21 cellular contexts compared by ENCODE assay signal in the genomic region with DNA sequence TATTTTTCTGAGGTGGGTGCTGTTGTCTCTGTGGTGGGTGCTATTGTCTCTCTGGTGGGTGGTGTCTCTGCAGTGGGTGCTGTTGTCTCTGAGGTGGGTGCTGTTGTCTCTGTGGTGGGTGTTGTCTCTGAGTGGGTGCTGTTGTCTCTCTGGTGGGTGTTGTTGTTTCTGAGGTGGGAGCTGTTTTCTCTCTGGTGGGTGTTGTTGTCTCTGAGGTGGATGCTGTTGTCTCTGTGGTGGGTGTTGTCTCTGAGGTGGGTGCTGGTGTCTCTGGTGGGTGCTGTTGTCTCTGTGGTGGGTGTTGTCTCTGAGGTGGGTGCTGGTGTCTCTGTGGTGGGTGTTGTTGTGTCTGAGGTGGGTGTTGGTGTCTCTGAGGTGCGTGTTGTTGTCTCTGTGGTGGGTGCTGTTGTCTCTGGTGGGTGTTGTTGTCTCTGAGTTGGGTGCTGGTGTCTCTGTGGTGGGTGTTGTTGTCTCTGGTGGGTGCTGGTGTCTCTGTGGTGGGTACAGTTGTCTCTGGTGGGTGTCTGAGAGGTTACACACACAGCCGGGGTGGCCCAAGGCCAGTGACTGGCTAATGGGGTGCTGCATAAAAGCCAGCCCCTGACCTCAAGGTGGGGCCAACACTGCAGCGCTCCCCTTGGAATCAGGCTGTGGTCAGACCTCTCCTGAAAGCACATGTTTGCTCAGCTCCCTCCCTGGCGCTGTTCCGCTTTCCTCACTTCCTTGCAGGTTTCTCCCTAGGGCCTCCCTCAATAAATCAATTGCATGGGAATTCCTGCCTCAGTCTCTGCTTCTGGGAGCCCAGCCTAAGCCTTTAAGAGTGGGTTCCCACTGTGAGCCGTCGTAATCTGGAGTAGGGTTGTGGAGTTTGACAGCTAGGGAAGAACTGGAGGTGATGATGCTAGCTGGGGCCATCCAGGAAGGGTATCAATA. TPM values are rescaled to one million over a fixed set of nuclear protein-coding genes. Genes with fewer than 3 reads are reported as not detected.
A peak's percentile ranks its signal among the peaks of the same experiment; 100 is the strongest.
DNase-seq lines count a peak whose midpoint lies in the region; ATAC-seq and TF ChIP-seq lines count a peak whose summit lies in the region.
"Had no signal": no experiment of that assay in that cellular context is flagged by ENCODE, and none has a peak within 500 bp of the region (broad histone marks: within the 10 kb centered on the region; RNA-seq: fewer than 3 reads in every experiment).

No MANE protein-coding gene starts in this region.

- H3K9me3 Mint-ChIP-seq in stimulated activated naive CD8-positive, alpha-beta T cell treated with anti-CD3 and anti-CD28 coated beads, Interleukin-15, amount 100 ng/mL, for 72 hours, result no peaks in the 10 kb centered on the region
- no peaks in the 10 kb centered on the region for H3K9me3 Mint-ChIP-seq in WTC11
- H3K9me3 Mint-ChIP-seq in nephron progenitor cell, result no peaks in the 10 kb centered on the region
- H3K9me3 Mint-ChIP-seq: CD8-positive, alpha-beta T cell had no signal

- H3K4me3 Mint-ChIP-seq in stimulated activated naive CD8-positive, alpha-beta T cell treated with anti-CD3 and anti-CD28 coated beads, Interleukin-15, amount 100 ng/mL, for 72 hours, result no peak overlapping the region
- H3K4me3 Mint-ChIP-seq in WTC11, result no peak overlapping the region
- no peak overlapping the region for H3K4me3 Mint-ChIP-seq in nephron progenitor cell
- H3K4me3 Mint-ChIP-seq: CD8-positive, alpha-beta T cell had no signal

- in situ Hi-C loops in HAP-1 (cut with MboI; ENCODE audit: low sequenced_read_pairs), result loop anchor here (25.0 kb wide), 1 partner anchor 819 kb away; no protein-coding TSS in a partner anchor

- no peak overlapping the region for H3K27ac ChIP-seq in left lung
- H3K27ac ChIP-seq: A549 had no signal

- intact Hi-C loops in left lung (cut with DNase I), result no loop called here

- H3K36me3 ChIP-seq in HAP-1 (replicated peaks) (no peaks in the 10 kb centered on the region), left lung (no peaks in the 10 kb centered on the region)

- H3K4me3 ChIP-seq in HAP-1, result no peak overlapping the region
- no peak overlapping the region for H3K4me3 ChIP-seq in left lung
- H3K4me3 ChIP-seq: A549 had no signal

- H3K27ac Mint-ChIP-seq in stimulated activated naive CD8-positive, alpha-beta T cell treated with anti-CD3 and anti-CD28 coated beads, Interleukin-15, amount 100 ng/mL, for 72 hours, result peak overlapping the region; percentile 1 to 66
- H3K27ac Mint-ChIP-seq in WTC11 (peak overlapping the region; percentile 54; the same call in 1 of the 2 replicates), nephron progenitor cell (peak overlapping the region; percentile 93)
- H3K27ac Mint-ChIP-seq: CD8-positive, alpha-beta T cell had no signal

- H3K4me1 Mint-ChIP-seq in stimulated activated naive CD8-positive, alpha-beta T cell treated with anti-CD3 and anti-CD28 coated beads, Interleukin-15, amount 100 ng/mL, for 72 hours, result peaks cover 29% of the 10 kb centered on the region
- H3K4me1 Mint-ChIP-seq in WTC11, result no peaks in the 10 kb centered on the region
- H3K4me1 Mint-ChIP-seq in nephron progenitor cell, result peaks cover 24% of the 10 kb centered on the region

- no peaks in the 10 kb centered on the region for H3K9me3 ChIP-seq in HAP-1
- no peaks in the 10 kb centered on the region for H3K9me3 ChIP-seq in left lung
- H3K9me3 ChIP-seq: A549, SK-N-SH had no signal

- no peaks in the 10 kb centered on the region for H3K36me3 Mint-ChIP-seq in WTC11
- peaks cover 5% of the 10 kb centered on the region for H3K36me3 Mint-ChIP-seq in nephron progenitor cell (ENCODE audit: low read depth)

- H3K4me1 ChIP-seq in HAP-1, result no peaks in the 10 kb centered on the region
- H3K4me1 ChIP-seq in left lung, result peaks cover 9 to 19% of the 10 kb centered on the region in 2 donors
- H3K4me1 ChIP-seq: A549 had no signal

- no peak for TF ChIP-seq CTCF in WTC11 (IDR thresholded peaks at IDR 0.05)
- no peak for TF ChIP-seq CTCF in nephron progenitor cell (IDR thresholded peaks at IDR 0.05)
- no peak for TF ChIP-seq CTCF in left lung (IDR thresholded peaks at IDR 0.05)

- no peak for ATAC-seq in stimulated activated naive CD8-positive, alpha-beta T cell treated with anti-CD3 and anti-CD28 coated beads, Interleukin-15, amount 100 ng/mL, for 72 hours
- no peak for ATAC-seq in stimulated activated naive CD8-positive, alpha-beta T cell treated with anti-CD3 and anti-CD28 coated beads, Interleukin-15, Interleukin-2, amounts not matched to agents 100 U/mL and 50 U/mL, for 24 hours
- ATAC-seq in WTC11 (no peak), left lung (no peak), GM21367 (IDR thresholded peaks at IDR 0.05; ENCODE audit: unreplicated experiment) (no peak)
- ATAC-seq: A549; CD8-positive, alpha-beta T cell had no signal

- POLR2A ChIA-PET in WTC11 (lab: Charles Lee), result no interaction called here

- H3K27me3 ChIP-seq in HAP-1 (ENCODE audit: low read depth) (no peaks in the 10 kb centered on the region), left lung (no peaks in the 10 kb centered on the region)

- CTCF ChIA-PET in WTC11 (lab: Charles Lee), result interaction anchor here (0.6 to 1.8 kb wide), 6 partner anchors 10 to 841 kb away, joined by 3 to 8 read pairs (median 4); no protein-coding TSS in a partner anchor

- DNase-seq in stimulated activated naive CD8-positive, alpha-beta T cell treated with anti-CD3 and anti-CD28 coated beads, Interleukin-15, amount 100 ng/mL, for 72 hours, result no peak
- DNase-seq in stimulated activated naive CD8-positive, alpha-beta T cell treated with anti-CD3 and anti-CD28 coated beads, Interleukin-15, Interleukin-2, amounts not matched to agents 100 U/mL and 50 U/mL, for 24 hours, result no peak
- DNase-seq in WTC11 (ENCODE audit: low spot score), result no peak
- DNase-seq in nephron progenitor cell, result no peak
- no peak for DNase-seq in HAP-1 (ENCODE audit: low spot score in 2 of 2)
- DNase-seq in C1 segment of cervical spinal cord (lab: John Stamatoyannopoulos, UW), result no peak
- no peak for DNase-seq in left lung
- DNase-seq: CD8-positive, alpha-beta T cell; DMS79 treated with DMSO at 0.1 percent for 48 hours; HCEC 1CT; MM.1S; NCI-H1092; NCI-H1436 treated with DMSO at 0.1 percent for 48 hours; NCI-H2029 treated with DMSO at 0.1 percent for 48 hours; NCI-H2171 treated with DMSO at 0.1 percent for 48 hours; NCI-H446; NK-92 treated with Interleukin-12 subunit alpha and Interleukin-12 subunit beta, amount 100 ng/mL, for 24 hours; SHP77; SK-N-SH had no signal

- no peaks in the 10 kb centered on the region for H3K27me3 Mint-ChIP-seq in stimulated activated naive CD8-positive, alpha-beta T cell treated with anti-CD3 and anti-CD28 coated beads, Interleukin-15, amount 100 ng/mL, for 72 hours
- H3K27me3 Mint-ChIP-seq in WTC11 (ENCODE audit: low read depth) (no peaks in the 10 kb centered on the region), nephron progenitor cell (ENCODE audit: low read depth, poor library complexity) (peaks cover 17% of the 10 kb centered on the region)

TF ChIP-seq in WTC11, 78 proteins besides CTCF, POLR2A, EP300 and RAD21:
- TF ChIP-seq NR3C1 (CRISPR knock-in tag; conservative IDR thresholded peaks at IDR 0.05; ENCODE audit: low read depth) (no peak), RELA (CRISPR knock-in tag; IDR thresholded peaks at IDR 0.05; ENCODE audit: borderline replicate concordance) (no peak), HMGA2 (CRISPR knock-in tag; IDR thresholded peaks at IDR 0.05) (no peak), ZNF263 (CRISPR knock-in tag; IDR thresholded peaks at IDR 0.05; ENCODE audit: low read depth) (no peak)
- TF ChIP-seq, protein P1, sequence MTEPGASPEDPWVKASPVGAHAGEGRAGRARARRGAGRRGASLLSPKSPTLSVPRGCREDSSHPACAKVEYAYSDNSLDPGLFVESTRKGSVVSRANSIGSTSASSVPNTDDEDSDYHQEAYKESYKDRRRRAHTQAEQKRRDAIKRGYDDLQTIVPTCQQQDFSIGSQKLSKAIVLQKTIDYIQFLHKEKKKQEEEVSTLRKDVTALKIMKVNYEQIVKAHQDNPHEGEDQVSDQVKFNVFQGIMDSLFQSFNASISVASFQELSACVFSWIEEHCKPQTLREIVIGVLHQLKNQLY (CRISPR knock-in tag; IDR thresholded peaks at IDR 0.05), result no peak

RNA-seq across cellular contexts. Expression of a gene that starts 31.0 kb away (rescaled TPM):
- total RNA-seq in WTC11 (2021) (104 to 127 TPM (median 107 TPM) in 3 replicates), left lung (100 to 1,000 TPM; 194 to 259 TPM)

RNA-seq across cellular contexts. Expression of a gene that starts 52.0 kb away (rescaled TPM):
- total RNA-seq in WTC11 (2021), result 20.6 to 25.4 TPM (median 21.6 TPM) in 3 replicates
- 10 to 100 TPM in 1 of 2 donors, 1 to 10 TPM in 1; 8.8 to 13.1 TPM for total RNA-seq in left lung

RNA-seq across cellular contexts. Expression of a gene that starts 58.9 kb away (rescaled TPM):
- total RNA-seq in WTC11 (2021), result 39.0 to 47.4 TPM (median 46.9 TPM) in 3 replicates
- 10 to 100 TPM; 23.5 to 24.2 TPM for total RNA-seq in left lung

Comparison
In these comparisons a context has a peak if more than half of its experiments do, and no peak if none do; other contexts are left out.
1. H3K27ac Mint-ChIP-seq: peak in every context shown above with its lines; median percentile 93 in nephron progenitor cell; 54 in WTC11; 34 in stimulated activated naive CD8-positive, alpha-beta T cell treated with anti-CD3 and anti-CD28 coated beads, Interleukin-15, amount 100 ng/mL, for 72 hours.